27 cellular contexts compared by ENCODE assay signal in the genomic region with DNA sequence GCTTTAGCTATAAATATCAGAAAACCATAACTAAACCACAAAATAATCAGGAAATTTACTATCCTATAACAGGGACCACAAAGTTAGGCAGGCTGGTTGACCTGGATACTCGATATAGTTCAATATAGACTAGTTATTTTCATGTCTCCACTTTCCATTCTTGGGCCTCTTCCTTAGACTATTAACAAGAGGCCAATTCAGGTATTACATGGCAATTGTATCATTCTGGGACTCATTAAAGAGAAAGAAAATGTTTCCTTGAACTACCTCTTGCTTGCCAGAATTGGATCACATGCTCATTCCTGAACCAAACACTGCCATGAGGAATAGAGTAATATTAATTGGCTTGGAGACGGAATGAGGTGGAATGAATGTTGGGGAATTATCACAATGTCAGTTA.
DNase-seq lines count a peak whose midpoint lies in the region; ATAC-seq and TF ChIP-seq lines count a peak whose summit lies in the region.
"Had no signal": no experiment of that assay in that cellular context is flagged by ENCODE, and none has a peak within 500 bp of the region (broad histone marks: within the 10 kb centered on the region; RNA-seq: fewer than 3 reads in every experiment).

No MANE protein-coding gene starts in this region.

- no peaks in the 10 kb centered on the region for H3K4me1 Mint-ChIP-seq in glutamatergic neuron (ENCODE audit: low read depth, unreplicated experiment)
- H3K4me1 Mint-ChIP-seq: CD4-positive, alpha-beta memory T cell; WTC11 had no signal

- no peaks in the 10 kb centered on the region for H3K4me1 ChIP-seq in ovary (ENCODE audit: insufficient read depth)
- H3K4me1 ChIP-seq: HAP-1, heart right ventricle, psoas muscle, stomach, tibial nerve had no signal

- 65 to 83% (median 78%) methylated on average over 2 of the region's 2 CpGs for WGBS in ovary, 3 donors

- TF ChIP-seq POLR2A in ovary (IDR thresholded peaks at IDR 0.05), result no peak

- no peak overlapping the region for H3K27ac ChIP-seq in ovary
- H3K27ac ChIP-seq: cardiac muscle cell, heart right ventricle, neutrophil, psoas muscle, stomach, tibial nerve had no signal

- H3K27me3 ChIP-seq in ovary (no peaks in the 10 kb centered on the region), MG63 (no peaks in the 10 kb centered on the region)
- H3K27me3 ChIP-seq: neutrophil, stomach, tibial nerve had no signal

- H3K4me3 Mint-ChIP-seq in glutamatergic neuron (ENCODE audit: unreplicated experiment), result no peak overlapping the region
- H3K4me3 Mint-ChIP-seq: activated T-helper 17 cell treated with anti-CD3 and anti-CD28 coated beads, Interleukin-2, amount 50 U/mL, for 72 hours; CD4-positive, alpha-beta memory T cell; WTC11 had no signal

- ATAC-seq in HG03457 (IDR thresholded peaks at IDR 0.05; ENCODE audit: unreplicated experiment), result no peak
- ATAC-seq: heart right ventricle, left cardiac atrium, psoas muscle, WTC11 had no signal

- no peaks in the 10 kb centered on the region for H3K36me3 ChIP-seq in ovary
- H3K36me3 ChIP-seq in MG63, result no peaks in the 10 kb centered on the region
- H3K36me3 ChIP-seq: cardiac muscle cell, HAP-1, heart right ventricle, neutrophil, stomach, tibial nerve had no signal

- H3K4me3 ChIP-seq in ovary (no peak overlapping the region), MG63 (no peak overlapping the region)
- H3K4me3 ChIP-seq: cardiac muscle cell, HAP-1, heart right ventricle, psoas muscle, stomach, tibial nerve had no signal

- H3K9me3 Mint-ChIP-seq in glutamatergic neuron (ENCODE audit: unreplicated experiment), result no peaks in the 10 kb centered on the region
- H3K9me3 Mint-ChIP-seq: activated T-helper 17 cell treated with anti-CD3 and anti-CD28 coated beads, Interleukin-2, amount 50 U/mL, for 72 hours had no signal

- TF ChIP-seq EP300 in ovary (IDR thresholded peaks at IDR 0.05), result no peak

- H3K27ac Mint-ChIP-seq in glutamatergic neuron (ENCODE audit: unreplicated experiment), result no peak overlapping the region
- H3K27ac Mint-ChIP-seq: activated naive CD4-positive, alpha-beta T cell treated with anti-CD3 and anti-CD28 coated beads, Interleukin-2, amount 50 U/mL, for 72 hours; activated T-helper 17 cell treated with anti-CD3 and anti-CD28 coated beads, Interleukin-2, amount 50 U/mL, for 72 hours; CD4-positive, alpha-beta memory T cell; WTC11 had no signal

- DNase-seq in GM03348 (ENCODE audit: low spot score) (peak; percentile 4), LHCN-M2 (ENCODE audit: low read depth) (peak; percentile 28), SW480 (ENCODE audit: low spot score) (peak; percentile 9), glutamatergic neuron (no peak), ovary (no peak), MG63 (no peak)
- DNase-seq: activated CD4-positive, alpha-beta T cell treated with anti-CD3 and anti-CD28 coated beads, Interleukin-2, amount 50 U/mL, for 1 hour; activated CD8-positive, alpha-beta memory T cell treated with anti-CD3 and anti-CD28 coated beads, Interleukin-2, amount 50 U/mL, for 48 hours; anterior cingulate cortex; CD4-positive, alpha-beta memory T cell; cortex of kidney; heart right ventricle; KG1; left cardiac atrium; NCI-H1930; NCI-H69; psoas muscle; stimulated activated CD8-positive, alpha-beta memory T cell treated with anti-CD3 and anti-CD28 coated beads, Interleukin-4, amount 100 ng/mL, for 48 hours; stomach had no signal

- peak; percentile 15 for TF ChIP-seq CTCF in glutamatergic neuron (IDR thresholded peaks at IDR 0.05; ENCODE audit: partially characterized antibody, unreplicated experiment)
- no peak for TF ChIP-seq CTCF in ovary (IDR thresholded peaks at IDR 0.05)

- H3K9me3 ChIP-seq in ovary, result no peaks in the 10 kb centered on the region
- H3K9me3 ChIP-seq in MG63, result no peaks in the 10 kb centered on the region
- H3K9me3 ChIP-seq: HAP-1, neutrophil, psoas muscle, stomach, tibial nerve had no signal

- intact Hi-C loops in ovary (cut with DNase I), result no loop called here

- no peaks in the 10 kb centered on the region for H3K27me3 Mint-ChIP-seq in glutamatergic neuron (ENCODE audit: unreplicated experiment)

- no peaks in the 10 kb centered on the region for H3K36me3 Mint-ChIP-seq in glutamatergic neuron (ENCODE audit: unreplicated experiment)
- H3K36me3 Mint-ChIP-seq: activated naive CD4-positive, alpha-beta T cell treated with anti-CD3 and anti-CD28 coated beads, Interleukin-2, amount 50 U/mL, for 72 hours; CD4-positive, alpha-beta memory T cell; WTC11 had no signal

Comparison
In these comparisons a context has a peak if more than half of its experiments do, and no peak if none do; other contexts are left out.
1. DNase-seq: peak in GM03348 (single experiment), LHCN-M2 (single experiment) and SW480 (single experiment); none in glutamatergic neuron (single experiment), ovary (0 of 5) and MG63 (single experiment).